In genomic region chr13:45339399-45339798, GRCh38 we compare ENCODE assay signal across 10 cellular contexts. TPM values are rescaled to one million over a fixed set of nuclear protein-coding genes. Genes with fewer than 3 reads are reported as not detected.
DNase-seq lines count a peak whose midpoint lies in the region; ATAC-seq and TF ChIP-seq lines count a peak whose summit lies in the region.
"Had no signal": no experiment of that assay in that cellular context is flagged by ENCODE, and none has a peak within 500 bp of the region (broad histone marks: within the 10 kb centered on the region; RNA-seq: fewer than 3 reads in every experiment).

No MANE protein-coding gene starts in this region.

- H3K27me3 ChIP-seq in adipocyte (replicated peaks; ENCODE audit: control insufficient read depth, insufficient read depth, low read length) (no peaks in the 10 kb centered on the region), layer of hippocampus (ENCODE audit: control insufficient read depth, insufficient read depth, low read length) (no peaks in the 10 kb centered on the region), testis (no peaks in the 10 kb centered on the region)

- peak overlapping the region; percentile 100 for H3K27ac Mint-ChIP-seq in activated CD8-positive, alpha-beta memory T cell treated with anti-CD3 and anti-CD28 coated beads, Interleukin-2, amount 10 ng/mL, durations not matched to agents 7 days and 5 days

- no peak for ATAC-seq in activated CD8-positive, alpha-beta memory T cell treated with anti-CD3 and anti-CD28 coated beads, Interleukin-2, amount 10 ng/mL, durations not matched to agents 7 days and 5 days
- ATAC-seq in GM18861 (IDR thresholded peaks at IDR 0.05; ENCODE audit: unreplicated experiment) = no peak

- H3K36me3 ChIP-seq in adipocyte (ENCODE audit: control insufficient read depth, insufficient read depth, low read length, severe bottlenecking) = peaks cover 59% of the 10 kb centered on the region
- no peaks in the 10 kb centered on the region for H3K36me3 ChIP-seq in testis (ENCODE audit: low read depth, missing control alignments)

- H3K4me3 Mint-ChIP-seq in activated CD8-positive, alpha-beta memory T cell treated with anti-CD3 and anti-CD28 coated beads, Interleukin-2, amount 10 ng/mL, durations not matched to agents 7 days and 5 days = peak overlapping the region; percentile 92

- H3K4me1 ChIP-seq in adipocyte (ENCODE audit: control insufficient read depth, insufficient read depth, low read length) (peaks cover 63% of the 10 kb centered on the region), testis (peaks cover 28% of the 10 kb centered on the region)

- CTCF ChIA-PET in activated CD8-positive, alpha-beta memory T cell treated with anti-CD3 and anti-CD28 coated beads, Interleukin-2, amount 10 ng/mL, durations not matched to agents 7 days and 5 days (lab: Charles Lee) = interaction anchor here (0.7 to 8.1 kb wide), 5 partner anchors 16 to 151 kb away, joined by 3 to 52 read pairs (median 3); no protein-coding TSS in a partner anchor

- intact Hi-C loops in testis (cut with DNase I; ENCODE audit: low total_unique reads) = no loop called here

- peak overlapping the region; percentile 97 for H3K9ac ChIP-seq in adipocyte (ENCODE audit: low read length)

- no peak for TF ChIP-seq POLR2A in testis (IDR thresholded peaks at IDR 0.05)

- no peak for DNase-seq in activated CD8-positive, alpha-beta memory T cell treated with anti-CD3 and anti-CD28 coated beads, Interleukin-2, amount 10 ng/mL, durations not matched to agents 7 days and 5 days
- DNase-seq in activated CD8-positive, alpha-beta memory T cell treated with anti-CD3 and anti-CD28 coated beads for 24 hours = no peak
- DNase-seq in adipocyte (ENCODE audit: low read depth) = no peak
- no peak for DNase-seq in testis
- no peak for DNase-seq in hypothalamus (lab: John Stamatoyannopoulos, UW)
- DNase-seq in foreskin melanocyte = no peak
- DNase-seq: AML-193, SIG-M5 had no signal

- H3K36me3 Mint-ChIP-seq in activated CD8-positive, alpha-beta memory T cell treated with anti-CD3 and anti-CD28 coated beads, Interleukin-2, amount 10 ng/mL, durations not matched to agents 7 days and 5 days = peaks cover 60% of the 10 kb centered on the region

- H3K27me3 Mint-ChIP-seq in activated CD8-positive, alpha-beta memory T cell treated with anti-CD3 and anti-CD28 coated beads, Interleukin-2, amount 10 ng/mL, durations not matched to agents 7 days and 5 days = no peaks in the 10 kb centered on the region

- no peaks in the 10 kb centered on the region for H3K9me3 Mint-ChIP-seq in activated CD8-positive, alpha-beta memory T cell treated with anti-CD3 and anti-CD28 coated beads, Interleukin-2, amount 10 ng/mL, durations not matched to agents 7 days and 5 days (ENCODE audit: low read depth)

- peaks cover 64% of the 10 kb centered on the region for H3K4me1 Mint-ChIP-seq in activated CD8-positive, alpha-beta memory T cell treated with anti-CD3 and anti-CD28 coated beads, Interleukin-2, amount 10 ng/mL, durations not matched to agents 7 days and 5 days

- no peak for TF ChIP-seq CTCF in testis (IDR thresholded peaks at IDR 0.05)

- H3K4me3 ChIP-seq in adipocyte (ENCODE audit: low read length) (peak overlapping the region; percentile 93), testis (peak overlapping the region; percentile 99)

- H3K9me3 ChIP-seq in adipocyte (ENCODE audit: control insufficient read depth, low read length) = no peaks in the 10 kb centered on the region
- H3K9me3 ChIP-seq in testis = no peaks in the 10 kb centered on the region

- H3K27ac ChIP-seq in layer of hippocampus (ENCODE audit: low read depth, low read length) = peak overlapping the region; percentile 99
- H3K27ac ChIP-seq in testis = peak overlapping the region; percentile 100

RNA-seq across cellular contexts. Expression of gene TPT1, which starts 1.6 kb away (rescaled TPM):
- 1,000 to 10,000 TPM; 3,114 to 3,198 TPM for total RNA-seq in activated CD8-positive, alpha-beta memory T cell treated with anti-CD3 and anti-CD28 coated beads, Interleukin-2, amount 10 ng/mL, durations not matched to agents 7 days and 5 days
- 1,000 to 10,000 TPM in 1 of 2 donors, 100 to 1,000 TPM in 1; 789 to 1,272 TPM for total RNA-seq in testis
- polyA plus RNA-seq in testis (ENCODE audit: insufficient read depth, low read depth, low replicate concordance) = 2,831 TPM
